In the genomic region with DNA sequence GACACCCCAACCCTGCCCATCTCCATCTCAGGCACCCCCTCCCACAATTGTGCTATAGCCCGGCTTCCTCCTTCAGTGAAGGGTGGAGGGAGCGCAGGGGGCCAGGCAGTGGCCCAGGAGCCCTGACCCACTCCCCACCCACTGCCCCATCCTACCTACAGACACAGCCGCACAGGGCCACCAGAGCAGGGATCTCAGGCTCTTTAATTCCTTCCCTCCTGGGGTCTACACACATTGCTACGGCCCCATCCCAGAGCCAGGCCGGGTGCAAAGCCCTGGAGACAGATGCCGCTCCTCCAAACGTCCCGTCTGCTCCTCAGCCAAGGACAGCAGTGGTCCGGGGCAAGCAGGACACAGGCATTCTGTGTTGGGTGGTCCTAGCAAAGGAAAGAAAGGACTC, we compare ENCODE assay signal across 1 cellular context.
TF ChIP-seq lines count a peak whose summit lies in the region.

No MANE protein-coding gene starts in this region.

TF ChIP-seq in HepG2, 621 proteins besides CTCF, POLR2A, EP300 and RAD21:
- TF ChIP-seq HOXA9 (CRISPR knock-in tag; IDR thresholded peaks at IDR 0.05; ENCODE audit: borderline replicate concordance) (no peak), NFYC (CRISPR knock-in tag; IDR thresholded peaks at IDR 0.05) (no peak), CCDC6 (CRISPR knock-in tag; IDR thresholded peaks at IDR 0.05) (no peak), ZNF766 (CRISPR knock-in tag; IDR thresholded peaks at IDR 0.05; ENCODE audit: borderline replicate concordance) (no peak), RELA (CRISPR knock-in tag; IDR thresholded peaks at IDR 0.05) (no peak), ZNF567 (CRISPR knock-in tag; IDR thresholded peaks at IDR 0.05; ENCODE audit: borderline replicate concordance) (no peak), BRD4 (CRISPR knock-in tag; IDR thresholded peaks at IDR 0.05) (no peak), ZNF263 (CRISPR knock-in tag; IDR thresholded peaks at IDR 0.05) (no peak), U2AF1 (optimal IDR thresholded peaks at IDR 0.05; ENCODE audit: low read depth, low read length) (no peak), EHMT2 (IDR thresholded peaks at IDR 0.05; ENCODE audit: borderline replicate concordance, low read depth, low read length) (no peak)
- TF ChIP-seq, protein P1, sequence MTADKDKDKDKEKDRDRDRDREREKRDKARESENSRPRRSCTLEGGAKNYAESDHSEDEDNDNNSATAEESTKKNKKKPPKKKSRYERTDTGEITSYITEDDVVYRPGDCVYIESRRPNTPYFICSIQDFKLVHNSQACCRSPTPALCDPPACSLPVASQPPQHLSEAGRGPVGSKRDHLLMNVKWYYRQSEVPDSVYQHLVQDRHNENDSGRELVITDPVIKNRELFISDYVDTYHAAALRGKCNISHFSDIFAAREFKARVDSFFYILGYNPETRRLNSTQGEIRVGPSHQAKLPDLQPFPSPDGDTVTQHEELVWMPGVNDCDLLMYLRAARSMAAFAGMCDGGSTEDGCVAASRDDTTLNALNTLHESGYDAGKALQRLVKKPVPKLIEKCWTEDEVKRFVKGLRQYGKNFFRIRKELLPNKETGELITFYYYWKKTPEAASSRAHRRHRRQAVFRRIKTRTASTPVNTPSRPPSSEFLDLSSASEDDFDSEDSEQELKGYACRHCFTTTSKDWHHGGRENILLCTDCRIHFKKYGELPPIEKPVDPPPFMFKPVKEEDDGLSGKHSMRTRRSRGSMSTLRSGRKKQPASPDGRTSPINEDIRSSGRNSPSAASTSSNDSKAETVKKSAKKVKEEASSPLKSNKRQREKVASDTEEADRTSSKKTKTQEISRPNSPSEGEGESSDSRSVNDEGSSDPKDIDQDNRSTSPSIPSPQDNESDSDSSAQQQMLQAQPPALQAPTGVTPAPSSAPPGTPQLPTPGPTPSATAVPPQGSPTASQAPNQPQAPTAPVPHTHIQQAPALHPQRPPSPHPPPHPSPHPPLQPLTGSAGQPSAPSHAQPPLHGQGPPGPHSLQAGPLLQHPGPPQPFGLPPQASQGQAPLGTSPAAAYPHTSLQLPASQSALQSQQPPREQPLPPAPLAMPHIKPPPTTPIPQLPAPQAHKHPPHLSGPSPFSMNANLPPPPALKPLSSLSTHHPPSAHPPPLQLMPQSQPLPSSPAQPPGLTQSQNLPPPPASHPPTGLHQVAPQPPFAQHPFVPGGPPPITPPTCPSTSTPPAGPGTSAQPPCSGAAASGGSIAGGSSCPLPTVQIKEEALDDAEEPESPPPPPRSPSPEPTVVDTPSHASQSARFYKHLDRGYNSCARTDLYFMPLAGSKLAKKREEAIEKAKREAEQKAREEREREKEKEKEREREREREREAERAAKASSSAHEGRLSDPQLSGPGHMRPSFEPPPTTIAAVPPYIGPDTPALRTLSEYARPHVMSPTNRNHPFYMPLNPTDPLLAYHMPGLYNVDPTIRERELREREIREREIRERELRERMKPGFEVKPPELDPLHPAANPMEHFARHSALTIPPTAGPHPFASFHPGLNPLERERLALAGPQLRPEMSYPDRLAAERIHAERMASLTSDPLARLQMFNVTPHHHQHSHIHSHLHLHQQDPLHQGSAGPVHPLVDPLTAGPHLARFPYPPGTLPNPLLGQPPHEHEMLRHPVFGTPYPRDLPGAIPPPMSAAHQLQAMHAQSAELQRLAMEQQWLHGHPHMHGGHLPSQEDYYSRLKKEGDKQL (CRISPR knock-in tag; IDR thresholded peaks at IDR 0.05; ENCODE audit: low read depth) = no peak
- TF ChIP-seq, protein P2, sequence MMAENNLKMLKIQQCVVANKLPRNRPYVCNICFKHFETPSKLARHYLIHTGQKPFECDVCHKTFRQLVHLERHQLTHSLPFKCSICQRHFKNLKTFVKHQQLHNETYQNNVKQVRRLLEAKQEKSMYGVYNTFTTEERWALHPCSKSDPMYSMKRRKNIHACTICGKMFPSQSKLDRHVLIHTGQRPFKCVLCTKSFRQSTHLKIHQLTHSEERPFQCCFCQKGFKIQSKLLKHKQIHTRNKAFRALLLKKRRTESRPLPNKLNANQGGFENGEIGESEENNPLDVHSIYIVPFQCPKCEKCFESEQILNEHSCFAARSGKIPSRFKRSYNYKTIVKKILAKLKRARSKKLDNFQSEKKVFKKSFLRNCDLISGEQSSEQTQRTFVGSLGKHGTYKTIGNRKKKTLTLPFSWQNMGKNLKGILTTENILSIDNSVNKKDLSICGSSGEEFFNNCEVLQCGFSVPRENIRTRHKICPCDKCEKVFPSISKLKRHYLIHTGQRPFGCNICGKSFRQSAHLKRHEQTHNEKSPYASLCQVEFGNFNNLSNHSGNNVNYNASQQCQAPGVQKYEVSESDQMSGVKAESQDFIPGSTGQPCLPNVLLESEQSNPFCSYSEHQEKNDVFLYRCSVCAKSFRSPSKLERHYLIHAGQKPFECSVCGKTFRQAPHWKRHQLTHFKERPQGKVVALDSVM (CRISPR knock-in tag; IDR thresholded peaks at IDR 0.05) = no peak
- TF ChIP-seq, protein P3, sequence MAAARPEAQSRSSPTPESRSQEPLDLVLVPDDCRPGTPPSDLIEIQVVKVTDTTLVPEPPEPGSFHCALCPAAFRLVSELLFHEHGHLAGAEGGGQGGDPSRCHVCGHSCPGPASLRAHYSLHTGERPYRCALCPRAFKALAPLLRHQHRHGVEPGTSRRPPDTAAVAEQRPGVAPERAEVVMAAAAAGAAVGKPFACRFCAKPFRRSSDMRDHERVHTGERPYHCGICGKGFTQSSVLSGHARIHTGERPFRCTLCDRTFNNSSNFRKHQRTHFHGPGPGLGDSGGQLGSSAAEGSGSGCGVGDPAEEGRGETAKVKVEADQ (CRISPR knock-in tag; IDR thresholded peaks at IDR 0.05; ENCODE audit: borderline replicate concordance) = no peak
- TF ChIP-seq, protein P4, sequence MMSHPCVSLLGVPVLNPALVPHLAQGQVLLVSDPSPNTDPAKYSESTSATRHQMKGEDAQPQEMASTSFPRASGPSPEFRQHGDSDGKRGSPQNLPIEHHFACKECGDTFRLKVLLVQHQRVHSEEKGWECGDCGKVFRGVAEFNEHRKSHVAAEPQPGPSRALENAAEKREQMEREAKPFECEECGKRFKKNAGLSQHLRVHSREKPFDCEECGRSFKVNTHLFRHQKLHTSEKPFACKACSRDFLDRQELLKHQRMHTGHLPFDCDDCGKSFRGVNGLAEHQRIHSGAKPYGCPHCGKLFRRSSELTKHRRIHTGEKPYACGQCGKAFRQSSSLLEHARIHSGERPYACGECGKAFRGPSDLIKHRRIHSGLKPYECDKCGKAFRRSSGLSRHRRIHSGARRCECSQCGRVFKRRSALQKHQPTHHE (CRISPR knock-in tag; IDR thresholded peaks at IDR 0.05; ENCODE audit: borderline replicate concordance) = no peak
- TF ChIP-seq, protein P5, sequence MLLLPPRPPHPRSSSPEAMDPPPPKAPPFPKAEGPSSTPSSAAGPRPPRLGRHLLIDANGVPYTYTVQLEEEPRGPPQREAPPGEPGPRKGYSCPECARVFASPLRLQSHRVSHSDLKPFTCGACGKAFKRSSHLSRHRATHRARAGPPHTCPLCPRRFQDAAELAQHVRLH (CRISPR knock-in tag; IDR thresholded peaks at IDR 0.05; ENCODE audit: borderline replicate concordance, low read depth) = no peak
